1 cellular context compared by ENCODE assay signal in the genomic region with DNA sequence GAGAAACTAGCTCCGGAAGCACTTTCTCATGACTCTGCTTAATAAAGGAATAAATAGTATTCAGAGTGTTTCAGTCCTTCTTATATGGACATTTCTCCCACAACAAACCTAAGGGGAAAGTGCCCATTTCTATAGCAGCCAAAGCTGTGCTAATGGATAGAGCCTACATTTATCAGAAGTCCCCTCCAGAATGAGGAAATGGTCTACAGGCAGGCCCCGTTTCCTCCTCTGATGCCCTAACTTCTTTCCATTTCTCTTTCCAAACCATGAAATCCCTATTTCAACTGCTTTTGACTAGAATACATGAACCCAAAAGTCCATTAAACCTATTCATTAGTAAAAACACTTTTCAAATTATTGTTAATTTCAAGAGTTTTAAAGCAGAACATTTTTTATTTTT.
TF ChIP-seq lines count a peak whose summit lies in the region.

No MANE protein-coding gene starts in this region.

TF ChIP-seq in GM12878, 131 proteins besides CTCF, POLR2A, EP300 and RAD21 (continued from another document):
- TF ChIP-seq, protein P1, sequence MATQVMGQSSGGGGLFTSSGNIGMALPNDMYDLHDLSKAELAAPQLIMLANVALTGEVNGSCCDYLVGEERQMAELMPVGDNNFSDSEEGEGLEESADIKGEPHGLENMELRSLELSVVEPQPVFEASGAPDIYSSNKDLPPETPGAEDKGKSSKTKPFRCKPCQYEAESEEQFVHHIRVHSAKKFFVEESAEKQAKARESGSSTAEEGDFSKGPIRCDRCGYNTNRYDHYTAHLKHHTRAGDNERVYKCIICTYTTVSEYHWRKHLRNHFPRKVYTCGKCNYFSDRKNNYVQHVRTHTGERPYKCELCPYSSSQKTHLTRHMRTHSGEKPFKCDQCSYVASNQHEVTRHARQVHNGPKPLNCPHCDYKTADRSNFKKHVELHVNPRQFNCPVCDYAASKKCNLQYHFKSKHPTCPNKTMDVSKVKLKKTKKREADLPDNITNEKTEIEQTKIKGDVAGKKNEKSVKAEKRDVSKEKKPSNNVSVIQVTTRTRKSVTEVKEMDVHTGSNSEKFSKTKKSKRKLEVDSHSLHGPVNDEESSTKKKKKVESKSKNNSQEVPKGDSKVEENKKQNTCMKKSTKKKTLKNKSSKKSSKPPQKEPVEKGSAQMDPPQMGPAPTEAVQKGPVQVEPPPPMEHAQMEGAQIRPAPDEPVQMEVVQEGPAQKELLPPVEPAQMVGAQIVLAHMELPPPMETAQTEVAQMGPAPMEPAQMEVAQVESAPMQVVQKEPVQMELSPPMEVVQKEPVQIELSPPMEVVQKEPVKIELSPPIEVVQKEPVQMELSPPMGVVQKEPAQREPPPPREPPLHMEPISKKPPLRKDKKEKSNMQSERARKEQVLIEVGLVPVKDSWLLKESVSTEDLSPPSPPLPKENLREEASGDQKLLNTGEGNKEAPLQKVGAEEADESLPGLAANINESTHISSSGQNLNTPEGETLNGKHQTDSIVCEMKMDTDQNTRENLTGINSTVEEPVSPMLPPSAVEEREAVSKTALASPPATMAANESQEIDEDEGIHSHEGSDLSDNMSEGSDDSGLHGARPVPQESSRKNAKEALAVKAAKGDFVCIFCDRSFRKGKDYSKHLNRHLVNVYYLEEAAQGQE (IDR thresholded peaks at IDR 0.05; ENCODE audit: low read depth, low read length): no peak
- TF ChIP-seq POLR2AphosphoS2 (IDR thresholded peaks at IDR 0.05; ENCODE audit: low read depth, low read length) (no peak), HCFC1 (IDR thresholded peaks at IDR 0.05; ENCODE audit: low read length) (no peak)
- TF ChIP-seq, protein P2, sequence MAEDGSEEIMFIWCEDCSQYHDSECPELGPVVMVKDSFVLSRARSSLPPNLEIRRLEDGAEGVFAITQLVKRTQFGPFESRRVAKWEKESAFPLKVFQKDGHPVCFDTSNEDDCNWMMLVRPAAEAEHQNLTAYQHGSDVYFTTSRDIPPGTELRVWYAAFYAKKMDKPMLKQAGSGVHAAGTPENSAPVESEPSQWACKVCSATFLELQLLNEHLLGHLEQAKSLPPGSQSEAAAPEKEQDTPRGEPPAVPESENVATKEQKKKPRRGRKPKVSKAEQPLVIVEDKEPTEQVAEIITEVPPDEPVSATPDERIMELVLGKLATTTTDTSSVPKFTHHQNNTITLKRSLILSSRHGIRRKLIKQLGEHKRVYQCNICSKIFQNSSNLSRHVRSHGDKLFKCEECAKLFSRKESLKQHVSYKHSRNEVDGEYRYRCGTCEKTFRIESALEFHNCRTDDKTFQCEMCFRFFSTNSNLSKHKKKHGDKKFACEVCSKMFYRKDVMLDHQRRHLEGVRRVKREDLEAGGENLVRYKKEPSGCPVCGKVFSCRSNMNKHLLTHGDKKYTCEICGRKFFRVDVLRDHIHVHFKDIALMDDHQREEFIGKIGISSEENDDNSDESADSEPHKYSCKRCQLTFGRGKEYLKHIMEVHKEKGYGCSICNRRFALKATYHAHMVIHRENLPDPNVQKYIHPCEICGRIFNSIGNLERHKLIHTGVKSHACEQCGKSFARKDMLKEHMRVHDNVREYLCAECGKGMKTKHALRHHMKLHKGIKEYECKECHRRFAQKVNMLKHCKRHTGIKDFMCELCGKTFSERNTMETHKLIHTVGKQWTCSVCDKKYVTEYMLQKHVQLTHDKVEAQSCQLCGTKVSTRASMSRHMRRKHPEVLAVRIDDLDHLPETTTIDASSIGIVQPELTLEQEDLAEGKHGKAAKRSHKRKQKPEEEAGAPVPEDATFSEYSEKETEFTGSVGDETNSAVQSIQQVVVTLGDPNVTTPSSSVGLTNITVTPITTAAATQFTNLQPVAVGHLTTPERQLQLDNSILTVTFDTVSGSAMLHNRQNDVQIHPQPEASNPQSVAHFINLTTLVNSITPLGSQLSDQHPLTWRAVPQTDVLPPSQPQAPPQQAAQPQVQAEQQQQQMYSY (CRISPR knock-in tag; IDR thresholded peaks at IDR 0.05): no peak
TF ChIP-seq in GM12878: peak in this region for 1.
